Comparison of ENCODE assay signal across 2 cellular contexts in the genomic region with DNA sequence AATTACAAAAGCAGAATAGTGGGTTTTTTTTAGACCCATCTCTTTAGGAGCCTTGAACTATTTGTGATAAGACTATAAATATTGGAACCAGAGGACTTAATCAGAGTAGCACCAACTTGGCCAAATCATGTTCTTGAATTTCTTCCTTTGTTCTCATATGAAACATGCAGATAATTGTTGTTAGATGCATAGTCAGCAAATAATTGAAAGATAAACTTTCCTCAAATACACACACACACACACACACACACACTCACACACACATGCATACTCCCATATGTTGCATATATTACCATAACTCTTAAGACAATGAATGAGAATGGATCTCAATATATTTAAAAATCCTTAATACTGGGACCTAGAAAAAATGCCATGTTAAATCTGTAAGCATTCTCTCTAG.
TF ChIP-seq lines count a peak whose summit lies in the region.

No MANE protein-coding gene starts in this region.

TF ChIP-seq in IMR-90, 13 proteins besides CTCF, POLR2A, EP300 and RAD21 (continued from another document):
- TF ChIP-seq MAFK (IDR thresholded peaks at IDR 0.05; ENCODE audit: low read depth, low read length), result peak; percentile 91

TF ChIP-seq in H1, 55 proteins besides CTCF, POLR2A, EP300 and RAD21:
- TF ChIP-seq, protein P1, sequence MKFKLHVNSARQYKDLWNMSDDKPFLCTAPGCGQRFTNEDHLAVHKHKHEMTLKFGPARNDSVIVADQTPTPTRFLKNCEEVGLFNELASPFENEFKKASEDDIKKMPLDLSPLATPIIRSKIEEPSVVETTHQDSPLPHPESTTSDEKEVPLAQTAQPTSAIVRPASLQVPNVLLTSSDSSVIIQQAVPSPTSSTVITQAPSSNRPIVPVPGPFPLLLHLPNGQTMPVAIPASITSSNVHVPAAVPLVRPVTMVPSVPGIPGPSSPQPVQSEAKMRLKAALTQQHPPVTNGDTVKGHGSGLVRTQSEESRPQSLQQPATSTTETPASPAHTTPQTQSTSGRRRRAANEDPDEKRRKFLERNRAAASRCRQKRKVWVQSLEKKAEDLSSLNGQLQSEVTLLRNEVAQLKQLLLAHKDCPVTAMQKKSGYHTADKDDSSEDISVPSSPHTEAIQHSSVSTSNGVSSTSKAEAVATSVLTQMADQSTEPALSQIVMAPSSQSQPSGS (IDR thresholded peaks at IDR 0.05; ENCODE audit: low read length), result no peak
- TF ChIP-seq POU5F1 (IDR thresholded peaks at IDR 0.05; ENCODE audit: low read depth, low read length) (no peak), MAFK (IDR thresholded peaks at IDR 0.05; ENCODE audit: low read depth, low read length) (peak; percentile 70; the same call in 1 of the 2 replicates)
